Comparison of ENCODE assay signal across 12 cellular contexts in genomic region chr1:198132060-198132781, GRCh38. TPM values are rescaled to one million over a fixed set of nuclear protein-coding genes. Genes with fewer than 3 reads are reported as not detected.
DNase-seq lines count a peak whose midpoint lies in the region; ATAC-seq, FAIRE-seq and TF ChIP-seq lines count a peak whose summit lies in the region.
"Had no signal": no experiment of that assay in that cellular context is flagged by ENCODE, and none has a peak within 500 bp of the region (broad histone marks: within the 10 kb centered on the region; RNA-seq: fewer than 3 reads in every experiment).

No MANE protein-coding gene starts in this region.

- no peaks in the 10 kb centered on the region for H3K9me3 ChIP-seq in K562 (replicated peaks; ENCODE audit: control insufficient read depth, insufficient read depth, low read depth, low read length)
- H3K9me3 ChIP-seq: esophagus muscularis mucosa had no signal

- CTCF ChIA-PET in K562 (lab: Yijun Ruan, JAX; ENCODE audit: low intra/inter-chr PET ratio) = no interaction called here

- POLR2A ChIA-PET in K562 (lab: Yijun Ruan, JAX) = no interaction called here

- TF ChIP-seq CTCF in K562 (IDR thresholded peaks at IDR 0.05 in 2 of 3, conservative IDR thresholded peaks at IDR 0.05 in 1 of 3; ENCODE audit: insufficient read depth in 2 of 3, low read depth in 1 of 3, low read length in 3 of 3) = no peak

- TF ChIP-seq RAD21 in K562 (CRISPR knock-in tag; conservative IDR thresholded peaks at IDR 0.05 in 1 of 2, IDR thresholded peaks at IDR 0.05 in 1 of 2) = no peak

- WGBS in K562 (ENCODE audit: insufficient coverage, low coverage, missing lambda C conversion rate) = 45% methylated on average over 6 of the region's 6 CpGs

- no peak for FAIRE-seq in K562 (lab: Jason Lieb, UNC)

- no peaks in the 10 kb centered on the region for H3K36me3 ChIP-seq in K562 (ENCODE audit: control insufficient read depth, insufficient read depth, low read length)
- H3K36me3 ChIP-seq: esophagus muscularis mucosa had no signal

- in situ Hi-C loops in K562 (cut with MboI) = no loop called here

- H4K20me1 ChIP-seq in K562 (replicated peaks; ENCODE audit: control insufficient read depth, insufficient read depth, low read length) = no peaks in the 10 kb centered on the region

- H2AFZ ChIP-seq in K562 (ENCODE audit: low read depth, low read length) = peak overlapping the region; percentile 27

- no TSS peak for BruUV-seq in K562 (replicated peaks; lab: Mats Ljungman, UMichigan)

- H3K9ac ChIP-seq in K562 (ENCODE audit: insufficient read depth in 1 of 2, low read depth in 2 of 2, low read length in 2 of 2) = no peak overlapping the region

- TF ChIP-seq EP300 in K562 (IDR thresholded peaks at IDR 0.05; ENCODE audit: low read length) = no peak

- intact Hi-C loops in K562 (cut with micrococcal nuclease) = no loop called here

- H3K4me1 ChIP-seq in K562 (replicated peaks in 1 of 2; ENCODE audit: control insufficient read depth in 2 of 2, insufficient read depth in 2 of 2, low read length in 2 of 2) = peaks cover 0 to 4% of the 10 kb centered on the region in 2 experiments; a peak in 1 of 5 replicates
- H3K4me1 ChIP-seq: esophagus muscularis mucosa had no signal

- H3K4me3 ChIP-seq in K562 = no peak overlapping the region
- H3K4me3 ChIP-seq: esophagus muscularis mucosa had no signal

- no peak overlapping the region for H3K4me2 ChIP-seq in K562 (ENCODE audit: insufficient read depth, low read length)

- no peaks in the 10 kb centered on the region for H3K9me1 ChIP-seq in K562 (ENCODE audit: control insufficient read depth, insufficient read depth, low read length)

- no peak for TF ChIP-seq POLR2A in K562 (conservative IDR thresholded peaks at IDR 0.05)

- H3K27ac ChIP-seq in K562 (ENCODE audit: extremely low read depth, low read depth, low read length) = no peak overlapping the region
- H3K27ac ChIP-seq: esophagus muscularis mucosa, HL-60 had no signal

- no peak for DNase-seq in K562 (ENCODE audit: extremely low read depth in 1 of 4, low spot score in 3 of 4)
- no peak for DNase-seq in NCI-H510A treated with DMSO at 0.1 percent for 48 hours (lab: John Stamatoyannopoulos, UW)
- DNase-seq in NCI-H1436 treated with DMSO at 0.1 percent for 48 hours (lab: John Stamatoyannopoulos, UW) = no peak
- no peak for DNase-seq in H4 (ENCODE audit: low spot score)
- DNase-seq in HT-29 (ENCODE audit: low spot score) = no peak
- DNase-seq: NCI-H524 treated with DMSO at 0.1 percent for 48 hours had no signal

- peak; percentile 95 for ATAC-seq in GM18517 (IDR thresholded peaks at IDR 0.05; ENCODE audit: unreplicated experiment)
- peak; percentile 90 for ATAC-seq in GM21576 (IDR thresholded peaks at IDR 0.05; ENCODE audit: unreplicated experiment)
- peak; percentile 87 for ATAC-seq in HG03378 (IDR thresholded peaks at IDR 0.05; ENCODE audit: unreplicated experiment)
- ATAC-seq in K562 = no peak; the same call in 2 of the 3 replicates
- ATAC-seq: sciatic nerve had no signal

- H3K27me3 ChIP-seq in K562 (ENCODE audit: control insufficient read depth in 2 of 2, insufficient read depth in 2 of 2, low read length in 2 of 2) = no peaks in the 10 kb centered on the region
- H3K27me3 ChIP-seq: esophagus muscularis mucosa had no signal

- H3K79me2 ChIP-seq in K562 (ENCODE audit: control insufficient read depth, insufficient read depth, low read length) = no peaks in the 10 kb centered on the region

TF ChIP-seq in K562, 482 proteins besides CTCF, POLR2A, EP300 and RAD21:
- TF ChIP-seq FOXA3 (CRISPR knock-in tag; conservative IDR thresholded peaks at IDR 0.05 in 1 of 2, IDR thresholded peaks at IDR 0.05 in 1 of 2) (peak in 1 of 2 experiments; percentile 77; a peak in 3 of 4 replicates), ZNF764 (CRISPR knock-in tag; IDR thresholded peaks at IDR 0.05; ENCODE audit: low read depth) (no peak), SPI1 (IDR thresholded peaks at IDR 0.05; ENCODE audit: borderline replicate concordance, low read depth, low read length) (peak; percentile 99)

RNA-seq across cellular contexts. Expression of gene NEK7, which starts 24.6 kb away (rescaled TPM):
- total RNA-seq in K562 (2011; cell fraction: chromatin; rRNA removed; ENCODE audit: low replicate concordance) = 10.7 and 36.6 TPM in 2 replicates
- total RNA-seq in K562 (2011; cell fraction: nucleolus; rRNA removed) = 5.7 and 6.2 TPM in 2 replicates
- 10.0 and 16.6 TPM in 2 replicates for total RNA-seq in K562 (2011; cell fraction: nucleoplasm; rRNA removed)
- total RNA-seq in K562 (2014; rRNA removed) = 25.5 and 30.9 TPM in 2 replicates
- total RNA-seq in K562 (2014; rRNA removed; fragmentation: Illumina TruSeq; extraction: Trizol) = 33.5 and 36.4 TPM in 2 replicates
- 23.7 and 27.7 TPM in 2 replicates for total RNA-seq in K562 (2015; rRNA removed; fragmentation: Illumina TruSeq; extraction: Trizol)
- 30.3 and 33.2 TPM in 2 replicates for total RNA-seq in K562 (2021)
- 37.1 and 37.3 TPM in 2 replicates for polyA plus RNA-seq in K562 (2011; rRNA removed)
- polyA plus RNA-seq in K562 (2011; cell fraction: cytosol; rRNA removed) = 9.9 and 20.0 TPM in 2 replicates
- polyA plus RNA-seq in K562 (2011; cell fraction: nucleus; rRNA removed) = 20.6 and 37.5 TPM in 2 replicates
- polyA plus RNA-seq in K562 (2012) = 16.0 and 19.7 TPM in 2 replicates
- polyA plus RNA-seq in K562 (2014; fragmentation: Illumina TruSeq; extraction: Trizol) = 22.0 and 23.5 TPM in 2 replicates
- 1 to 10 TPM; 8.5 to 10.0 TPM for polyA plus RNA-seq in K562 (2014; fragmentation: Nextera tagmentation; extraction: Ambion mirVana)
- 16.0 and 20.4 TPM in 2 replicates for polyA plus RNA-seq in K562 (2014; rRNA removed)
- 64.1 and 75.5 TPM in 2 replicates for polyA minus RNA-seq in K562 (2011; rRNA and poly(A)+ RNA removed)
- 21.6 and 23.2 TPM in 2 replicates for polyA minus RNA-seq in K562 (2011; cell fraction: cytosol; rRNA and poly(A)+ RNA removed)
- 21.5 and 38.9 TPM in 2 replicates for polyA minus RNA-seq in K562 (2011; cell fraction: nucleus; rRNA and poly(A)+ RNA removed)
- total RNA-seq in H4 (2014; rRNA removed; shearing (Covaris generic)) = 28.0 and 36.0 TPM in 2 replicates
- total RNA-seq in HT-29 (2014; rRNA removed; shearing (Covaris generic)) = 13.7 and 14.2 TPM in 2 replicates
